1 cellular context compared by ENCODE assay signal in the genomic region with DNA sequence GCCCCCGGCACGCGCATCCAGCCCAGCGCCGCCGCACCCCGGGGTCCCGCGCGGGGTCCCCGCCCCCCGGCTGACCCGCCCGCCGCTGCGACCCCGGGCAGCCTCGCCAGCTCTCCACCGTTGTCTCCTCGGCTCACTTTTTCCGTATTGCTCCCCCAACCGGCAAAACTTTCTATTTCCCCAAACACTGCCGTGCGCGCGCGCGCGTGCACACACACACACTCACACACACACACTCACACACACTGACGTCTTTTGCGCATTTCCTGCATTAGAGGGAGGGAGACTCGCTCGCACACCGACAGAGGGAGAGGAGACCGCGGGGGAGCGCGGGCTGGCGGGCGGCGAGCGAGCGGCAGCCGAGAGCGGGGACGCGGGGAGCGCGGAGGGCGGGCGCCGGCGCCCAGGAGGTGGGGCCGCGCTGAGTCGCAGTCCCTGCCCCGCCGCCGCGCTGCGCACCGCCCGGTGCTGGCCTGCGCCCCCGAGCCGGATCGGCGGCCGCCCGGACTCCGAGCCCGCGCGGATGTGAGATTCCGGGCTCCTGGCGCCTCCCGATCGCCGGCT.
A peak's percentile ranks its signal among the peaks of the same experiment; 100 is the strongest.
TF ChIP-seq lines count a peak whose summit lies in the region.

No MANE protein-coding gene starts in this region.

TF ChIP-seq in K562, 482 proteins besides CTCF, POLR2A, EP300 and RAD21 (continued from another document and continues in another):
- TF ChIP-seq, protein P1, sequence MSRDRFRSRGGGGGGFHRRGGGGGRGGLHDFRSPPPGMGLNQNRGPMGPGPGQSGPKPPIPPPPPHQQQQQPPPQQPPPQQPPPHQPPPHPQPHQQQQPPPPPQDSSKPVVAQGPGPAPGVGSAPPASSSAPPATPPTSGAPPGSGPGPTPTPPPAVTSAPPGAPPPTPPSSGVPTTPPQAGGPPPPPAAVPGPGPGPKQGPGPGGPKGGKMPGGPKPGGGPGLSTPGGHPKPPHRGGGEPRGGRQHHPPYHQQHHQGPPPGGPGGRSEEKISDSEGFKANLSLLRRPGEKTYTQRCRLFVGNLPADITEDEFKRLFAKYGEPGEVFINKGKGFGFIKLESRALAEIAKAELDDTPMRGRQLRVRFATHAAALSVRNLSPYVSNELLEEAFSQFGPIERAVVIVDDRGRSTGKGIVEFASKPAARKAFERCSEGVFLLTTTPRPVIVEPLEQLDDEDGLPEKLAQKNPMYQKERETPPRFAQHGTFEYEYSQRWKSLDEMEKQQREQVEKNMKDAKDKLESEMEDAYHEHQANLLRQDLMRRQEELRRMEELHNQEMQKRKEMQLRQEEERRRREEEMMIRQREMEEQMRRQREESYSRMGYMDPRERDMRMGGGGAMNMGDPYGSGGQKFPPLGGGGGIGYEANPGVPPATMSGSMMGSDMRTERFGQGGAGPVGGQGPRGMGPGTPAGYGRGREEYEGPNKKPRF (IDR thresholded peaks at IDR 0.05; ENCODE audit: low read depth, low read length): no peak
- TF ChIP-seq, protein P2, sequence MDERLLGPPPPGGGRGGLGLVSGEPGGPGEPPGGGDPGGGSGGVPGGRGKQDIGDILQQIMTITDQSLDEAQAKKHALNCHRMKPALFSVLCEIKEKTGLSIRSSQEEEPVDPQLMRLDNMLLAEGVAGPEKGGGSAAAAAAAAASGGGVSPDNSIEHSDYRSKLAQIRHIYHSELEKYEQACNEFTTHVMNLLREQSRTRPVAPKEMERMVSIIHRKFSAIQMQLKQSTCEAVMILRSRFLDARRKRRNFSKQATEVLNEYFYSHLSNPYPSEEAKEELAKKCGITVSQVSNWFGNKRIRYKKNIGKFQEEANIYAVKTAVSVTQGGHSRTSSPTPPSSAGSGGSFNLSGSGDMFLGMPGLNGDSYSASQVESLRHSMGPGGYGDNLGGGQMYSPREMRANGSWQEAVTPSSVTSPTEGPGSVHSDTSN (CRISPR knock-in tag; IDR thresholded peaks at IDR 0.05; ENCODE audit: low read depth): no peak
- TF ChIP-seq, protein P2 (tag; conservative IDR thresholded peaks at IDR 0.05; ENCODE audit: low read depth): no peak
- TF ChIP-seq MYBL2 (IDR thresholded peaks at IDR 0.05; ENCODE audit: low read depth) (no peak), MYBL2 (CRISPR knock-in tag; IDR thresholded peaks at IDR 0.05; ENCODE audit: borderline replicate concordance) (no peak), TEAD4 (IDR thresholded peaks at IDR 0.05; ENCODE audit: low read length) (0 out of 2 replicates have a peak, but pooled peaks have one; percentile 19), TEAD4 (CRISPR knock-in tag; IDR thresholded peaks at IDR 0.05; ENCODE audit: borderline replicate concordance) (no peak), FOXP1 (CRISPR knock-in tag; IDR thresholded peaks at IDR 0.05) (peak; percentile 59; the same call in 1 of the 2 replicates), OTX1 (CRISPR knock-in tag; IDR thresholded peaks at IDR 0.05) (peak; percentile 80), CBFA2T2 (conservative IDR thresholded peaks at IDR 0.05) (no peak), SNRNP70 (optimal IDR thresholded peaks at IDR 0.05; ENCODE audit: low read depth, low read length) (no peak), CHD2 (IDR thresholded peaks at IDR 0.05; ENCODE audit: low read depth, low read length) (no peak), ZSCAN29 (IDR thresholded peaks at IDR 0.05) (no peak), KHSRP (IDR thresholded peaks at IDR 0.05) (no peak), DACH1 (IDR thresholded peaks at IDR 0.05; ENCODE audit: partially characterized antibody) (no peak), KLF1 (tag; IDR thresholded peaks at IDR 0.05) (no peak), ETV1 (tag; conservative IDR thresholded peaks at IDR 0.05; ENCODE audit: low read depth) (peak; percentile 73), MIER1 (IDR thresholded peaks at IDR 0.05; ENCODE audit: low read depth) (no peak), ELF1 (tag; IDR thresholded peaks at IDR 0.05) (peak; percentile 81), YY1 (IDR thresholded peaks at IDR 0.05; ENCODE audit: borderline replicate concordance in 1 of 3, control insufficient read depth in 1 of 3, extremely low read depth in 1 of 3, insufficient read depth in 3 of 3, insufficient read length in 1 of 3, insufficient replicate concordance in 2 of 3, low read depth in 1 of 3, low read length in 2 of 3) (no peak), FOSL1 (tag; conservative IDR thresholded peaks at IDR 0.05) (peak; percentile 29), POLR3G (IDR thresholded peaks at IDR 0.05; ENCODE audit: extremely low read depth, insufficient read length, insufficient replicate concordance) (no peak), ZNF445 (CRISPR knock-in tag; IDR thresholded peaks at IDR 0.05; ENCODE audit: low read depth) (no peak), ZNF75A (CRISPR knock-in tag; IDR thresholded peaks at IDR 0.05) (no peak), SAP30 (IDR thresholded peaks at IDR 0.05; ENCODE audit: borderline replicate concordance, insufficient read depth, low read depth, low read length, poor library complexity, severe bottlenecking) (no peak), ZNF212 (CRISPR knock-in tag; IDR thresholded peaks at IDR 0.05) (no peak), ZFP36 (IDR thresholded peaks at IDR 0.05; ENCODE audit: low read depth, low read length, partially characterized antibody) (peak; percentile 3), GABPB1 (CRISPR knock-in tag; IDR thresholded peaks at IDR 0.05) (peak; percentile 56; the same call in 1 of the 2 replicates), CEBPG (CRISPR knock-in tag; IDR thresholded peaks at IDR 0.05) (no peak), CEBPG (tag; conservative IDR thresholded peaks at IDR 0.05 in 1 of 2, IDR thresholded peaks at IDR 0.05 in 1 of 2) (no peak)
- TF ChIP-seq, protein P3, sequence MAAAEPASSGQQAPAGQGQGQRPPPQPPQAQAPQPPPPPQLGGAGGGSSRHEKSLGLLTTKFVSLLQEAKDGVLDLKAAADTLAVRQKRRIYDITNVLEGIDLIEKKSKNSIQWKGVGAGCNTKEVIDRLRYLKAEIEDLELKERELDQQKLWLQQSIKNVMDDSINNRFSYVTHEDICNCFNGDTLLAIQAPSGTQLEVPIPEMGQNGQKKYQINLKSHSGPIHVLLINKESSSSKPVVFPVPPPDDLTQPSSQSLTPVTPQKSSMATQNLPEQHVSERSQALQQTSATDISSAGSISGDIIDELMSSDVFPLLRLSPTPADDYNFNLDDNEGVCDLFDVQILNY (CRISPR knock-in tag; IDR thresholded peaks at IDR 0.05): no peak
- TF ChIP-seq, protein P4, sequence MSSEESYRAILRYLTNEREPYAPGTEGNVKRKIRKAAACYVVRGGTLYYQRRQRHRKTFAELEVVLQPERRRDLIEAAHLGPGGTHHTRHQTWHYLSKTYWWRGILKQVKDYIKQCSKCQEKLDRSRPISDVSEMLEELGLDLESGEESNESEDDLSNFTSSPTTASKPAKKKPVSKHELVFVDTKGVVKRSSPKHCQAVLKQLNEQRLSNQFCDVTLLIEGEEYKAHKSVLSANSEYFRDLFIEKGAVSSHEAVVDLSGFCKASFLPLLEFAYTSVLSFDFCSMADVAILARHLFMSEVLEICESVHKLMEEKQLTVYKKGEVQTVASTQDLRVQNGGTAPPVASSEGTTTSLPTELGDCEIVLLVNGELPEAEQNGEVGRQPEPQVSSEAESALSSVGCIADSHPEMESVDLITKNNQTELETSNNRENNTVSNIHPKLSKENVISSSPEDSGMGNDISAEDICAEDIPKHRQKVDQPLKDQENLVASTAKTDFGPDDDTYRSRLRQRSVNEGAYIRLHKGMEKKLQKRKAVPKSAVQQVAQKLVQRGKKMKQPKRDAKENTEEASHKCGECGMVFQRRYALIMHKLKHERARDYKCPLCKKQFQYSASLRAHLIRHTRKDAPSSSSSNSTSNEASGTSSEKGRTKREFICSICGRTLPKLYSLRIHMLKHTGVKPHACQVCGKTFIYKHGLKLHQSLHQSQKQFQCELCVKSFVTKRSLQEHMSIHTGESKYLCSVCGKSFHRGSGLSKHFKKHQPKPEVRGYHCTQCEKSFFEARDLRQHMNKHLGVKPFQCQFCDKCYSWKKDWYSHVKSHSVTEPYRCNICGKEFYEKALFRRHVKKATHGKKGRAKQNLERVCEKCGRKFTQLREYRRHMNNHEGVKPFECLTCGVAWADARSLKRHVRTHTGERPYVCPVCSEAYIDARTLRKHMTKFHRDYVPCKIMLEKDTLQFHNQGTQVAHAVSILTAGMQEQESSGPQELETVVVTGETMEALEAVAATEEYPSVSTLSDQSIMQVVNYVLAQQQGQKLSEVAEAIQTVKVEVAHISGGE (CRISPR knock-in tag; IDR thresholded peaks at IDR 0.05): peak in 1 of 3 experiments; percentile 70; a peak in 2 of 6 replicates
- TF ChIP-seq, protein P5, sequence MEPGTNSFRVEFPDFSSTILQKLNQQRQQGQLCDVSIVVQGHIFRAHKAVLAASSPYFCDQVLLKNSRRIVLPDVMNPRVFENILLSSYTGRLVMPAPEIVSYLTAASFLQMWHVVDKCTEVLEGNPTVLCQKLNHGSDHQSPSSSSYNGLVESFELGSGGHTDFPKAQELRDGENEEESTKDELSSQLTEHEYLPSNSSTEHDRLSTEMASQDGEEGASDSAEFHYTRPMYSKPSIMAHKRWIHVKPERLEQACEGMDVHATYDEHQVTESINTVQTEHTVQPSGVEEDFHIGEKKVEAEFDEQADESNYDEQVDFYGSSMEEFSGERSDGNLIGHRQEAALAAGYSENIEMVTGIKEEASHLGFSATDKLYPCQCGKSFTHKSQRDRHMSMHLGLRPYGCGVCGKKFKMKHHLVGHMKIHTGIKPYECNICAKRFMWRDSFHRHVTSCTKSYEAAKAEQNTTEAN (CRISPR knock-in tag; IDR thresholded peaks at IDR 0.05): peak; percentile 97
- TF ChIP-seq, protein P6, sequence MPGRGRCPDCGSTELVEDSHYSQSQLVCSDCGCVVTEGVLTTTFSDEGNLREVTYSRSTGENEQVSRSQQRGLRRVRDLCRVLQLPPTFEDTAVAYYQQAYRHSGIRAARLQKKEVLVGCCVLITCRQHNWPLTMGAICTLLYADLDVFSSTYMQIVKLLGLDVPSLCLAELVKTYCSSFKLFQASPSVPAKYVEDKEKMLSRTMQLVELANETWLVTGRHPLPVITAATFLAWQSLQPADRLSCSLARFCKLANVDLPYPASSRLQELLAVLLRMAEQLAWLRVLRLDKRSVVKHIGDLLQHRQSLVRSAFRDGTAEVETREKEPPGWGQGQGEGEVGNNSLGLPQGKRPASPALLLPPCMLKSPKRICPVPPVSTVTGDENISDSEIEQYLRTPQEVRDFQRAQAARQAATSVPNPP (IDR thresholded peaks at IDR 0.05; ENCODE audit: borderline replicate concordance, insufficient read depth, insufficient read length): no peak
- TF ChIP-seq, protein P7, sequence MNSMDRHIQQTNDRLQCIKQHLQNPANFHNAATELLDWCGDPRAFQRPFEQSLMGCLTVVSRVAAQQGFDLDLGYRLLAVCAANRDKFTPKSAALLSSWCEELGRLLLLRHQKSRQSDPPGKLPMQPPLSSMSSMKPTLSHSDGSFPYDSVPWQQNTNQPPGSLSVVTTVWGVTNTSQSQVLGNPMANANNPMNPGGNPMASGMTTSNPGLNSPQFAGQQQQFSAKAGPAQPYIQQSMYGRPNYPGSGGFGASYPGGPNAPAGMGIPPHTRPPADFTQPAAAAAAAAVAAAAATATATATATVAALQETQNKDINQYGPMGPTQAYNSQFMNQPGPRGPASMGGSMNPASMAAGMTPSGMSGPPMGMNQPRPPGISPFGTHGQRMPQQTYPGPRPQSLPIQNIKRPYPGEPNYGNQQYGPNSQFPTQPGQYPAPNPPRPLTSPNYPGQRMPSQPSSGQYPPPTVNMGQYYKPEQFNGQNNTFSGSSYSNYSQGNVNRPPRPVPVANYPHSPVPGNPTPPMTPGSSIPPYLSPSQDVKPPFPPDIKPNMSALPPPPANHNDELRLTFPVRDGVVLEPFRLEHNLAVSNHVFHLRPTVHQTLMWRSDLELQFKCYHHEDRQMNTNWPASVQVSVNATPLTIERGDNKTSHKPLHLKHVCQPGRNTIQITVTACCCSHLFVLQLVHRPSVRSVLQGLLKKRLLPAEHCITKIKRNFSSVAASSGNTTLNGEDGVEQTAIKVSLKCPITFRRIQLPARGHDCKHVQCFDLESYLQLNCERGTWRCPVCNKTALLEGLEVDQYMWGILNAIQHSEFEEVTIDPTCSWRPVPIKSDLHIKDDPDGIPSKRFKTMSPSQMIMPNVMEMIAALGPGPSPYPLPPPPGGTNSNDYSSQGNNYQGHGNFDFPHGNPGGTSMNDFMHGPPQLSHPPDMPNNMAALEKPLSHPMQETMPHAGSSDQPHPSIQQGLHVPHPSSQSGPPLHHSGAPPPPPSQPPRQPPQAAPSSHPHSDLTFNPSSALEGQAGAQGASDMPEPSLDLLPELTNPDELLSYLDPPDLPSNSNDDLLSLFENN (IDR thresholded peaks at IDR 0.05; ENCODE audit: low read depth in 2 of 2, low read length in 2 of 2): no peak
- TF ChIP-seq, protein P8, sequence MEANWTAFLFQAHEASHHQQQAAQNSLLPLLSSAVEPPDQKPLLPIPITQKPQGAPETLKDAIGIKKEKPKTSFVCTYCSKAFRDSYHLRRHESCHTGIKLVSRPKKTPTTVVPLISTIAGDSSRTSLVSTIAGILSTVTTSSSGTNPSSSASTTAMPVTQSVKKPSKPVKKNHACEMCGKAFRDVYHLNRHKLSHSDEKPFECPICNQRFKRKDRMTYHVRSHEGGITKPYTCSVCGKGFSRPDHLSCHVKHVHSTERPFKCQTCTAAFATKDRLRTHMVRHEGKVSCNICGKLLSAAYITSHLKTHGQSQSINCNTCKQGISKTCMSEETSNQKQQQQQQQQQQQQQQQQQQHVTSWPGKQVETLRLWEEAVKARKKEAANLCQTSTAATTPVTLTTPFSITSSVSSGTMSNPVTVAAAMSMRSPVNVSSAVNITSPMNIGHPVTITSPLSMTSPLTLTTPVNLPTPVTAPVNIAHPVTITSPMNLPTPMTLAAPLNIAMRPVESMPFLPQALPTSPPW (CRISPR knock-in tag; IDR thresholded peaks at IDR 0.05): peak; percentile 80
- TF ChIP-seq, protein P9, sequence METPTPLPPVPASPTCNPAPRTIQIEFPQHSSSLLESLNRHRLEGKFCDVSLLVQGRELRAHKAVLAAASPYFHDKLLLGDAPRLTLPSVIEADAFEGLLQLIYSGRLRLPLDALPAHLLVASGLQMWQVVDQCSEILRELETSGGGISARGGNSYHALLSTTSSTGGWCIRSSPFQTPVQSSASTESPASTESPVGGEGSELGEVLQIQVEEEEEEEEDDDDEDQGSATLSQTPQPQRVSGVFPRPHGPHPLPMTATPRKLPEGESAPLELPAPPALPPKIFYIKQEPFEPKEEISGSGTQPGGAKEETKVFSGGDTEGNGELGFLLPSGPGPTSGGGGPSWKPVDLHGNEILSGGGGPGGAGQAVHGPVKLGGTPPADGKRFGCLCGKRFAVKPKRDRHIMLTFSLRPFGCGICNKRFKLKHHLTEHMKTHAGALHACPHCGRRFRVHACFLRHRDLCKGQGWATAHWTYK (CRISPR knock-in tag; IDR thresholded peaks at IDR 0.05): 0 out of 2 replicates have a peak, but pooled peaks have one; percentile 12
